1 cellular context compared by ENCODE assay signal in genomic region chr2:78676921-78677696, GRCh38.
TF ChIP-seq lines count a peak whose summit lies in the region.

No MANE protein-coding gene starts in this region.

TF ChIP-seq in GM23338, 12 proteins besides CTCF, POLR2A, EP300 and RAD21 (continued from another document):
- TF ChIP-seq STAT1 (IDR thresholded peaks at IDR 0.05; ENCODE audit: unreplicated experiment) (no peak), JUNB (IDR thresholded peaks at IDR 0.05; ENCODE audit: unreplicated experiment) (no peak), ETS1 (IDR thresholded peaks at IDR 0.05) (no peak), ZNF114 (CRISPR knock-in tag; IDR thresholded peaks at IDR 0.05) (no peak), CREB1 (CRISPR knock-in tag; IDR thresholded peaks at IDR 0.05; ENCODE audit: low read depth) (no peak), REST (IDR thresholded peaks at IDR 0.05; ENCODE audit: unreplicated experiment) (no peak), ZNF331 (CRISPR knock-in tag; IDR thresholded peaks at IDR 0.05; ENCODE audit: low read depth) (no peak), EZH2phosphoT487 (IDR thresholded peaks at IDR 0.05; ENCODE audit: unreplicated experiment) (no peak)
